8 cellular contexts compared by ENCODE assay signal in the genomic region with DNA sequence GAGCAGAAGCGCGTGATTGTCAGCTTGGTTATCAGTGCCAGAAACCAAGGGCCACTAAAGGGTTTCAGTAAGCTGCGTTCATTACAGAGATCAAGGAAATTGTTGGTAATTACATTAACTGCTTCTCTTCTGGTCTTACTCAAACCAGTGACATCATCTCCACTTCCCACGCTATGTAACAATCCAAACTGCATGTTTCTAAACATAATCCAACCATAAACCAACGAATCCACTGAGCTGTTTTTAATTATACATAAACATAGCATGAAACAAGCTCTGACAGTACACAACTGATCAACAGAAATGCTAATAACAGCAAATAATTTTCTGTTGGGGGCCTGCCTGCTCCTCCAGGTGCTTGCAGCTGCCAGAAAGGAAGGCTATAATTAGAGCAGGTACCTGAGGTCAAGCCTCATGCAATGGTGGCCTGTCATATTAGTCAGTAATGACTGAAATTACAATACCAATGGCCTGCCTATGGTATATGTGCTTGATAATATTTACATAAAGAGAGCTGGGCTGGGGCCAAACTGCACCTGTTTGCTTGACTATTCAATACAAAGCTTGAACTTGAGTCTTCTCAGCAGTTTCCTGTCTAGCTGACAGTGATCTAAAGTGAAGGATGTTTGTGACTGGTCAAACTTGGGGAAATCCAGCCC. TPM values are rescaled to one million over a fixed set of nuclear protein-coding genes. Genes with fewer than 3 reads are reported as not detected.
DNase-seq lines count a peak whose midpoint lies in the region; ATAC-seq and TF ChIP-seq lines count a peak whose summit lies in the region.

No MANE protein-coding gene starts in this region.

- H3K4me3 ChIP-seq in PC-3 (ENCODE audit: low read length) (peak overlapping the region; percentile 65), neural progenitor cell (no peak overlapping the region)

- H3K27me3 Mint-ChIP-seq in MCF 10A (ENCODE audit: insufficient read depth, unreplicated experiment): no peaks in the 10 kb centered on the region
- H3K27me3 Mint-ChIP-seq in neural progenitor cell (ENCODE audit: insufficient read depth, low read depth): peaks cover 2% of the 10 kb centered on the region

- H3F3A ChIP-seq in PC-3 (ENCODE audit: low read length, unreplicated experiment): peaks cover 12% of the 10 kb centered on the region
- H3F3A ChIP-seq in neural progenitor cell (ENCODE audit: low read depth): peaks cover 5% of the 10 kb centered on the region

- BruUV-seq in PC-3 (replicated peaks; lab: Mats Ljungman, UMichigan) (no TSS peak), MCF 10A (replicated peaks; lab: Mats Ljungman, UMichigan) (no TSS peak)

- CTCF ChIA-PET in PC-3 (lab: Charles Lee): interaction anchor here (0.7 to 0.8 kb wide), 2 partner anchors 47 to 493 kb away, joined by 3 read pairs; no protein-coding TSS in a partner anchor
- CTCF ChIA-PET in MCF 10A (lab: Yijun Ruan, JAX): interaction anchor here (0.9 kb wide), 1 partner anchor 40 kb away, joined by 3 read pairs; no protein-coding TSS in a partner anchor

- H3K36me3 Mint-ChIP-seq in MCF 10A (ENCODE audit: insufficient read depth, unreplicated experiment) (peaks cover 17% of the 10 kb centered on the region), neural progenitor cell (peaks cover 4% of the 10 kb centered on the region)

- peak overlapping the region; percentile 89 for H3K27ac Mint-ChIP-seq in MCF 10A (ENCODE audit: low read depth, unreplicated experiment)
- no peak overlapping the region for H3K27ac Mint-ChIP-seq in neural progenitor cell

- DNase-seq in GM04504 (ENCODE audit: low read depth) (peak; percentile 72), PC-3 (peak; percentile 72), MCF 10A (ENCODE audit: unreplicated experiment) (peak; percentile 41), left lobe of liver (ENCODE audit: low spot score) (no peak), superior temporal gyrus (ENCODE audit: extremely low spot score) (peak; percentile 59), neural progenitor cell (ENCODE audit: low spot score) (no peak)

- no peak for TF ChIP-seq CTCF in PC-3 (conservative IDR thresholded peaks at IDR 0.05; ENCODE audit: low read depth, low read length)
- TF ChIP-seq CTCF in MCF 10A (IDR thresholded peaks at IDR 0.05; ENCODE audit: unreplicated experiment): no peak
- no peak for TF ChIP-seq CTCF in neural progenitor cell (IDR thresholded peaks at IDR 0.05)

- no peaks in the 10 kb centered on the region for H3K9me2 ChIP-seq in PC-3 (replicated peaks; ENCODE audit: low read length)

- peak; percentile 83 for ATAC-seq in GM21390 (IDR thresholded peaks at IDR 0.05; ENCODE audit: unreplicated experiment)
- peak; percentile 42 for ATAC-seq in HG03575 (IDR thresholded peaks at IDR 0.05; ENCODE audit: extremely low read depth, insufficient number of reproducible peaks, low FRiP score, unreplicated experiment)
- ATAC-seq in PC-3: peak; percentile 35
- peak; percentile 24 for ATAC-seq in left lobe of liver

- intact Hi-C loops in PC-3 (cut with micrococcal nuclease): loop anchor here (2.0 to 10.0 kb wide), 2 partner anchors 48 to 98 kb away; partner anchors contain the start of gene SNRPC
- intact Hi-C loops in MCF 10A (cut with micrococcal nuclease): loop anchor here (10.0 kb wide), 1 partner anchor 98 kb away; the partner anchor contains the start of gene SNRPC

- H3K79me2 ChIP-seq in PC-3 (ENCODE audit: low read length) (peaks cover 66% of the 10 kb centered on the region), neural progenitor cell (ENCODE audit: low read depth) (peaks cover 69% of the 10 kb centered on the region)

- H3K4me1 ChIP-seq in PC-3 (ENCODE audit: insufficient read depth, low read length) (peaks cover 46% of the 10 kb centered on the region), neural progenitor cell (no peaks in the 10 kb centered on the region)

- peaks cover 19% of the 10 kb centered on the region for H3K4me1 Mint-ChIP-seq in MCF 10A (ENCODE audit: insufficient read depth, unreplicated experiment)
- H3K4me1 Mint-ChIP-seq in neural progenitor cell: peaks cover 9% of the 10 kb centered on the region

- H3K9me3 ChIP-seq in PC-3 (ENCODE audit: low read length): no peaks in the 10 kb centered on the region
- no peaks in the 10 kb centered on the region for H3K9me3 ChIP-seq in neural progenitor cell (ENCODE audit: low read depth)

- H3K4me2 ChIP-seq in PC-3 (ENCODE audit: low read length) (peak overlapping the region; percentile 85), neural progenitor cell (no peak overlapping the region)

- H3K9ac ChIP-seq in PC-3 (ENCODE audit: low read length) (peak overlapping the region; percentile 84), neural progenitor cell (no peak overlapping the region)

- H3K9me3 Mint-ChIP-seq in MCF 10A (ENCODE audit: unreplicated experiment) (no peaks in the 10 kb centered on the region), neural progenitor cell (no peaks in the 10 kb centered on the region)

- H4K20me1 ChIP-seq in PC-3 (ENCODE audit: low read length) (no peaks in the 10 kb centered on the region), neural progenitor cell (ENCODE audit: low read depth) (peaks cover 34% of the 10 kb centered on the region)

- peak overlapping the region; percentile 66; the same call in 1 of the 2 replicates for H2AFZ ChIP-seq in PC-3 (ENCODE audit: low read length)
- no peak overlapping the region for H2AFZ ChIP-seq in neural progenitor cell (replicated peaks)

- H3K4me3 Mint-ChIP-seq in MCF 10A (ENCODE audit: unreplicated experiment): peak overlapping the region; percentile 75
- no peak overlapping the region for H3K4me3 Mint-ChIP-seq in neural progenitor cell

- POLR2A ChIA-PET in PC-3 (lab: Charles Lee; ENCODE audit: unreplicated experiment): no interaction called here
- POLR2A ChIA-PET in MCF 10A (lab: Yijun Ruan, JAX): interaction anchor here (0.6 to 4.2 kb wide), 22 partner anchors 8 to 1840 kb away, joined by 3 to 60 read pairs (median 5); partner anchors contain the start of genes ANKS1A, BLTP3A, ILRUN and RPS10

- H3K36me3 ChIP-seq in PC-3 (ENCODE audit: low read depth, low read length): peaks cover 2% of the 10 kb centered on the region
- no peaks in the 10 kb centered on the region for H3K36me3 ChIP-seq in neural progenitor cell

- H3K27me3 ChIP-seq in PC-3 (ENCODE audit: low read length) (no peaks in the 10 kb centered on the region), neural progenitor cell (no peaks in the 10 kb centered on the region)

- H3K27ac ChIP-seq in PC-3 (ENCODE audit: low read length) (peak overlapping the region; percentile 98), neural progenitor cell (no peak overlapping the region)

RNA-seq across cellular contexts. Expression of gene ILRUN, which starts 40.1 kb away (rescaled TPM):
- total RNA-seq in PC-3 (2014; rRNA removed): 54.8 and 59.5 TPM in 2 replicates
- total RNA-seq in MCF 10A (2022): 49.2 and 50.8 TPM in 2 replicates
- total RNA-seq in left lobe of liver: 81.7 TPM
- total RNA-seq in neural progenitor cell (ENCODE audit: low replicate concordance): 33.2 and 41.8 TPM in 2 replicates

Comparison
In these comparisons a context has a peak if more than half of its experiments do, and no peak if none do; other contexts are left out.
1. DNase-seq: peak in GM04504 (single experiment), PC-3 (single experiment), MCF 10A (single experiment) and superior temporal gyrus (single experiment); none in left lobe of liver (single experiment) and neural progenitor cell (single experiment).
2. ATAC-seq: peak in every context shown above with its lines; median percentile 83 in GM21390; 42 in HG03575; 35 in PC-3; 24 in left lobe of liver.